Comparison of ENCODE assay signal across 10 cellular contexts in genomic region chr5:16933337-16933736, GRCh38. TPM values are rescaled to one million over a fixed set of nuclear protein-coding genes. Genes with fewer than 3 reads are reported as not detected.
A peak's percentile ranks its signal among the peaks of the same experiment; 100 is the strongest.
DNase-seq lines count a peak whose midpoint lies in the region; ATAC-seq and TF ChIP-seq lines count a peak whose summit lies in the region.
"Had no signal": no experiment of that assay in that cellular context is flagged by ENCODE, and none has a peak within 500 bp of the region (broad histone marks: within the 10 kb centered on the region; RNA-seq: fewer than 3 reads in every experiment).

No MANE protein-coding gene starts in this region.

- intact Hi-C loops in body of pancreas (cut with DNase I) = no loop called here
- intact Hi-C loops in stomach (cut with DNase I; ENCODE audit: low total_unique reads) = loop anchor here (10.0 kb wide), 3 partner anchors 129 to 251 kb away; no protein-coding TSS in a partner anchor
- intact Hi-C loops in ovary (cut with DNase I) = loop anchor here in 3 of 4 donors (5.0 to 10.0 kb wide), 4 partner anchors 129 to 251 kb away; no protein-coding TSS in a partner anchor
- intact Hi-C loops in activated CD4-positive, alpha-beta T cell treated with anti-CD3 and anti-CD28 coated beads, Interleukin-2, amount 10 ng/mL, durations not matched to agents 24 days and 14 days (cut with micrococcal nuclease) = loop anchor here (10.0 kb wide), 3 partner anchors 149 to 319 kb away; partner anchors contain the start of gene RETREG1

- TF ChIP-seq CTCF in body of pancreas (IDR thresholded peaks at IDR 0.05) (no peak), stomach (IDR thresholded peaks at IDR 0.05) (no peak), ovary (IDR thresholded peaks at IDR 0.05) (no peak)

- no peak for ATAC-seq in body of pancreas

- peaks cover 6% of the 10 kb centered on the region for H3K9me3 Mint-ChIP-seq in activated CD4-positive, alpha-beta T cell treated with anti-CD3 and anti-CD28 coated beads, Interleukin-2, amount 10 ng/mL, durations not matched to agents 24 days and 14 days
- H3K9me3 Mint-ChIP-seq: activated naive CD8-positive, alpha-beta T cell treated with anti-CD3 and anti-CD28 coated beads, Interleukin-2, amount 10 ng/mL, durations not matched to agents 7 days and 5 days had no signal

- DNase-seq in body of pancreas = no peak
- DNase-seq in stomach = no peak
- DNase-seq in ovary = no peak
- DNase-seq in NCI-H187 treated with DMSO at 0.1 percent for 48 hours (lab: John Stamatoyannopoulos, UW) = no peak
- no peak for DNase-seq in activated CD4-positive, alpha-beta T cell treated with anti-CD3 and anti-CD28 coated beads, Interleukin-2, amount 10 ng/mL, durations not matched to agents 24 days and 14 days
- DNase-seq: stimulated activated naive CD4-positive, alpha-beta T cell had no signal

- H3K27me3 Mint-ChIP-seq in activated CD4-positive, alpha-beta T cell treated with anti-CD3 and anti-CD28 coated beads, Interleukin-2, amount 10 ng/mL, durations not matched to agents 24 days and 14 days = peaks cover 56% of the 10 kb centered on the region

- H3K27ac ChIP-seq in HUES48 (ENCODE audit: low read depth, low read length) (no peak overlapping the region), body of pancreas (peak overlapping the region; percentile 19 to 99 (median 60)), stomach (peak overlapping the region; percentile 34 to 88 (median 65)), ovary (no peak overlapping the region)

- H3K27me3 ChIP-seq in HUES48 (ENCODE audit: control insufficient read depth, insufficient read depth, low read length) (peaks cover 39% of the 10 kb centered on the region), body of pancreas (no peaks in the 10 kb centered on the region), iPS-15b (ENCODE audit: control insufficient read depth, insufficient read depth, low read length) (peaks cover 35% of the 10 kb centered on the region), stomach (peaks cover 0 to 31% (median 0%) of the 10 kb centered on the region in 3 donors), ovary (no peaks in the 10 kb centered on the region)

- H3K4me1 ChIP-seq in HUES48 (ENCODE audit: control insufficient read depth, insufficient read depth, low read length) (peaks cover 23% of the 10 kb centered on the region), body of pancreas (peaks cover 46% of the 10 kb centered on the region), iPS-15b (ENCODE audit: control insufficient read depth, insufficient read depth, low read length) (peaks cover 7% of the 10 kb centered on the region), stomach (peaks cover 19 to 69% (median 59%) of the 10 kb centered on the region in 4 donors), ovary (ENCODE audit: insufficient read depth) (peaks cover 14% of the 10 kb centered on the region)

- H3K4me3 ChIP-seq in HUES48 (ENCODE audit: low read depth, low read length) (0 out of 2 replicates have a peak overlapping the region, but pooled peaks have one; percentile 97), body of pancreas (no peak overlapping the region), iPS-15b (ENCODE audit: low read depth, low read length) (peak overlapping the region; percentile 38), stomach (peak overlapping the region in 3 of 4 donors; percentile 88 to 91 (median 89)), ovary (no peak overlapping the region)
- H3K4me3 ChIP-seq: GM12878 had no signal

- peaks cover 3% of the 10 kb centered on the region for H3K36me3 Mint-ChIP-seq in activated CD4-positive, alpha-beta T cell treated with anti-CD3 and anti-CD28 coated beads, Interleukin-2, amount 10 ng/mL, durations not matched to agents 24 days and 14 days (ENCODE audit: low read depth)
- H3K36me3 Mint-ChIP-seq: activated naive CD8-positive, alpha-beta T cell treated with anti-CD3 and anti-CD28 coated beads, Interleukin-2, amount 10 ng/mL, durations not matched to agents 7 days and 5 days had no signal

- no peaks in the 10 kb centered on the region; the same call in 1 of the 2 replicates for H3K36me3 ChIP-seq in HUES48 (ENCODE audit: control insufficient read depth, insufficient read depth, low read length)
- H3K36me3 ChIP-seq in body of pancreas (replicated peaks in 1 of 2; ENCODE audit: insufficient read depth in 1 of 2, low read depth in 2 of 2) = no peaks in the 10 kb centered on the region
- no peaks in the 10 kb centered on the region for H3K36me3 ChIP-seq in iPS-15b (ENCODE audit: control insufficient read depth, insufficient read depth, low read length)
- no peaks in the 10 kb centered on the region for H3K36me3 ChIP-seq in stomach
- H3K36me3 ChIP-seq in ovary = no peaks in the 10 kb centered on the region

- H3K4me1 Mint-ChIP-seq in activated CD4-positive, alpha-beta T cell treated with anti-CD3 and anti-CD28 coated beads, Interleukin-2, amount 10 ng/mL, durations not matched to agents 24 days and 14 days = peaks cover 8% of the 10 kb centered on the region

- H3K4me3 Mint-ChIP-seq in activated CD4-positive, alpha-beta T cell treated with anti-CD3 and anti-CD28 coated beads, Interleukin-2, amount 10 ng/mL, durations not matched to agents 24 days and 14 days = no peak overlapping the region
- H3K4me3 Mint-ChIP-seq: activated naive CD8-positive, alpha-beta T cell treated with anti-CD3 and anti-CD28 coated beads, Interleukin-2, amount 10 ng/mL, durations not matched to agents 7 days and 5 days had no signal

- WGBS in body of pancreas, 2 donors = 6 to 14% methylated on average over 2 of the region's 2 CpGs
- WGBS in stomach, 5 donors = 17 to 55% (median 35%) methylated on average over 2 of the region's 2 CpGs
- WGBS in ovary, 3 donors = 56 to 77% (median 65%) methylated on average over 2 of the region's 2 CpGs

- H3K9ac ChIP-seq in HUES48 (ENCODE audit: low read depth, low read length) (no peak overlapping the region), iPS-15b (ENCODE audit: low read depth, low read length) (no peak overlapping the region)

- TF ChIP-seq EP300 in stomach (IDR thresholded peaks at IDR 0.05) (no peak), ovary (IDR thresholded peaks at IDR 0.05) (no peak)

- TF ChIP-seq POLR2A in body of pancreas (IDR thresholded peaks at IDR 0.05) (no peak), stomach (IDR thresholded peaks at IDR 0.05) (no peak), ovary (IDR thresholded peaks at IDR 0.05) (no peak)

- no peak overlapping the region for H3K27ac Mint-ChIP-seq in activated CD4-positive, alpha-beta T cell treated with anti-CD3 and anti-CD28 coated beads, Interleukin-2, amount 10 ng/mL, durations not matched to agents 24 days and 14 days
- H3K27ac Mint-ChIP-seq: activated naive CD8-positive, alpha-beta T cell treated with anti-CD3 and anti-CD28 coated beads, Interleukin-2, amount 10 ng/mL, durations not matched to agents 7 days and 5 days had no signal

- H3K9me3 ChIP-seq in HUES48 (ENCODE audit: control insufficient read depth, insufficient read depth, low read length) (no peaks in the 10 kb centered on the region), body of pancreas (no peaks in the 10 kb centered on the region), iPS-15b (ENCODE audit: control insufficient read depth, insufficient read depth, low read length) (no peaks in the 10 kb centered on the region), stomach (no peaks in the 10 kb centered on the region), ovary (no peaks in the 10 kb centered on the region)

RNA-seq across cellular contexts. Expression of gene MYO10, which starts 2.8 kb away (rescaled TPM):
- total RNA-seq in body of pancreas (100 to 1,000 TPM in 1 of 2 donors, 10 to 100 TPM in 1; 35.8 to 162 TPM), stomach (100 to 1,000 TPM in 3 of 5 donors, 10 to 100 TPM in 2; 53.8 to 233 (median 129) TPM), ovary (10 to 100 TPM; 13.9 to 35.8 (median 16.3) TPM)
- polyA plus RNA-seq in stomach (10 to 100 TPM in 2 of 3 donors, 1 to 10 TPM in 1; 6.8 to 18.1 (median 13.7) TPM), ovary (10 to 100 TPM; 10.8 to 31.8 TPM)
- 0.26 and 0.28 TPM in 2 replicates for total RNA-seq in activated CD4-positive, alpha-beta T cell treated with anti-CD3 and anti-CD28 coated beads, Interleukin-2, amount 10 ng/mL, durations not matched to agents 24 days and 14 days
- total RNA-seq: activated naive CD8-positive, alpha-beta T cell treated with anti-CD3 and anti-CD28 coated beads, Interleukin-2, amount 10 ng/mL, durations not matched to agents 7 days and 5 days had no signal

Comparison
In these comparisons a context has a peak if more than half of its experiments do, and no peak if none do; other contexts are left out.
1. H3K27ac ChIP-seq: peak in body of pancreas (4 of 4) and stomach (5 of 5); none in HUES48 (single experiment) and ovary (0 of 2).
2. H3K4me3 ChIP-seq: peak in HUES48 (single experiment), iPS-15b (single experiment) and stomach (3 of 4); none in body of pancreas (0 of 2) and ovary (single experiment).
3. RNA of gene MYO10, which starts 2.8 kb away (total RNA-seq): 35.8 to 162 TPM in body of pancreas, 53.8 to 233 TPM in stomach and 13.9 to 35.8 TPM in ovary; 0.26 to 0.28 TPM in activated CD4-positive, alpha-beta T cell treated with anti-CD3 and anti-CD28 coated beads, Interleukin-2, amount 10 ng/mL, durations not matched to agents 24 days and 14 days; every median in the first group is over 10 times any median in the second.